8 cellular contexts compared by ENCODE assay signal in the genomic region with DNA sequence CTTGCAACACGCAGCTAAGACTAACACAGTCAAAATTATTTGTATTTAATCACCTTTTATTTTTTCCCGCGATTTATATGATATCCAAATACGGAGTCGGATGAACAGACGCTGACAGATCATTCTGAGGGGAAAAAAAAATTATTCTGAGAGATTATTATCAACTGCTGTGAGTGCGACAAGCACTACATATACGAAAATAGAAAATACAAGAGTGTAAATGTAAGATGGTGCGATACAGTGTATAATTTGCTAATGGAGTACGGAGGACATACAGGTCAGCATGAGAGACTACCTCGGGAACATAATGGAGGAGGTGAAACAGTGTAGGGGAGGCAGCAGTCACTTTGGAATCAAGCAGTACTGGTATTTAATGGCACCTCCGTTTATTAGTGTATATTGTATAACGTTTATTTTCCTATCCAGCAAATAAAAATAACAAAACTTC. TPM values are rescaled to one million over a fixed set of nuclear protein-coding genes. Genes with fewer than 3 reads are reported as not detected.
A peak's percentile ranks its signal among the peaks of the same experiment; 100 is the strongest.
DNase-seq lines count a peak whose midpoint lies in the region; ATAC-seq lines count a peak whose summit lies in the region.

No MANE protein-coding gene starts in this region.

- peaks cover 24% of the 10 kb centered on the region in 2 donors for H3K4me1 ChIP-seq in duodenal mucosa (ENCODE audit: control insufficient read depth in 1 of 2, insufficient read depth in 2 of 2, low read length in 2 of 2)

- no peaks in the 10 kb centered on the region for H3K36me3 Mint-ChIP-seq in natural killer cell treated with Interleukin-12 subunit alpha and Interleukin-12 subunit beta and Interleukin-15 and Interleukin-18, amount 100 ng/mL, for 72 hours

- peak overlapping the region; percentile 33 for H3K27ac ChIP-seq in duodenal mucosa (ENCODE audit: low read depth, low read length)

- peak overlapping the region; percentile 90 to 92 for H3K27ac Mint-ChIP-seq in natural killer cell treated with Interleukin-12 subunit alpha and Interleukin-12 subunit beta and Interleukin-15 and Interleukin-18, amount 100 ng/mL, for 72 hours

- H3K36me3 ChIP-seq in duodenal mucosa (ENCODE audit: control insufficient read depth in 1 of 2, insufficient read depth in 2 of 2, low read length in 2 of 2), result no peaks in the 10 kb centered on the region

- ATAC-seq in natural killer cell treated with Interleukin-12 subunit alpha and Interleukin-12 subunit beta and Interleukin-15 and Interleukin-18, amount 100 ng/mL, for 72 hours, result no peak
- no peak for ATAC-seq in GM21381 (IDR thresholded peaks at IDR 0.05; ENCODE audit: unreplicated experiment)
- no peak for ATAC-seq in GM21528 (IDR thresholded peaks at IDR 0.05; ENCODE audit: low FRiP score, unreplicated experiment)
- no peak for ATAC-seq in GM19023 (IDR thresholded peaks at IDR 0.05; ENCODE audit: unreplicated experiment)

- no peaks in the 10 kb centered on the region for H3K27me3 Mint-ChIP-seq in natural killer cell treated with Interleukin-12 subunit alpha and Interleukin-12 subunit beta and Interleukin-15 and Interleukin-18, amount 100 ng/mL, for 72 hours

- no peaks in the 10 kb centered on the region for H3K9me3 ChIP-seq in duodenal mucosa (ENCODE audit: control insufficient read depth in 1 of 2, low read length in 2 of 2)

- peak overlapping the region; percentile 95 for H3K4me3 Mint-ChIP-seq in natural killer cell treated with Interleukin-12 subunit alpha and Interleukin-12 subunit beta and Interleukin-15 and Interleukin-18, amount 100 ng/mL, for 72 hours

- H3K4me3 ChIP-seq in duodenal mucosa (ENCODE audit: low read depth in 1 of 2, low read length in 2 of 2), result peak overlapping the region; percentile 85

- peaks cover 38 to 40% of the 10 kb centered on the region in 2 donors for H3K4me1 Mint-ChIP-seq in natural killer cell treated with Interleukin-12 subunit alpha and Interleukin-12 subunit beta and Interleukin-15 and Interleukin-18, amount 100 ng/mL, for 72 hours (ENCODE audit: low read depth in 2 of 2)

- H3K9me3 Mint-ChIP-seq in natural killer cell treated with Interleukin-12 subunit alpha and Interleukin-12 subunit beta and Interleukin-15 and Interleukin-18, amount 100 ng/mL, for 72 hours, result no peaks in the 10 kb centered on the region

- DNase-seq in ELR (ENCODE audit: low read depth) (peak; percentile 6), NCI-H69 (lab: John Stamatoyannopoulos, UW) (peak; percentile 43), SIG-M5 treated with dmso at 0.1 percent for 504 hours (lab: John Stamatoyannopoulos, UW; ENCODE audit: unreplicated experiment) (no peak)
- DNase-seq in natural killer cell treated with Interleukin-12 subunit alpha and Interleukin-12 subunit beta and Interleukin-15 and Interleukin-18, amount 100 ng/mL, for 72 hours (ENCODE audit: low spot score), result no peak

- H3K27me3 ChIP-seq in duodenal mucosa (ENCODE audit: control insufficient read depth in 1 of 2, insufficient read depth in 2 of 2, low read length in 2 of 2), result no peaks in the 10 kb centered on the region

- H3K9ac ChIP-seq in duodenal mucosa (ENCODE audit: low read depth in 1 of 2, low read length in 2 of 2), result peak overlapping the region; percentile 68 to 73

RNA-seq across cellular contexts. Expression of a gene that starts 2.8 kb away (rescaled TPM):
- total RNA-seq in natural killer cell treated with Interleukin-12 subunit alpha and Interleukin-12 subunit beta and Interleukin-15 and Interleukin-18, amount 100 ng/mL, for 72 hours, result 10 to 100 TPM; 21.0 to 25.2 TPM

RNA-seq across cellular contexts. Expression of a gene that starts 21.5 kb away (rescaled TPM):
- total RNA-seq in natural killer cell treated with Interleukin-12 subunit alpha and Interleukin-12 subunit beta and Interleukin-15 and Interleukin-18, amount 100 ng/mL, for 72 hours, result 10 to 100 TPM; 28.2 to 35.6 TPM

Comparison
In these comparisons a context has a peak if more than half of its experiments do, and no peak if none do; other contexts are left out.
1. DNase-seq: peak in ELR (single experiment) and NCI-H69 (single experiment); none in natural killer cell treated with Interleukin-12 subunit alpha and Interleukin-12 subunit beta and Interleukin-15 and Interleukin-18, amount 100 ng/mL, for 72 hours (single experiment) and SIG-M5 treated with dmso at 0.1 percent for 504 hours (single experiment).